In the genomic region with DNA sequence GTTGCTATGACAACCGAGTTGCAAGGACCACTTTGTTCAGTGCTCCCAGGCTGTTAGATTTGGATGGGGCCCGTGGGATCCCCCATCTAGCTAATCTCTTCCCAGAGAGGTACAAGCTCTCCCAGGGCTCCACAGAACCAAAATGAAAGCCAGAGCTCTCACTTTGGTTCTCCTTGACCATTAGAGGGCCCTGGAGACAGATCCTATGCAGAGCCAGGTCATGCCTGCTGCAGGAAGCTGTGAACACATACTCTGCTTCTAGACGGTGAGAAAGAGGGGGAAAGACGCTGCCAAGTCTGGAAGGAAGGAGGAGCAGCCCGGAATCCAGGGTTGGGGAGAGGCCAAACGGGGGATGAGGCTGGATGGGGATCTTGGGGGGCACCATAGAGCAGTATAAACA, we compare ENCODE assay signal across 27 cellular contexts.
DNase-seq lines count a peak whose midpoint lies in the region; ATAC-seq, FAIRE-seq and TF ChIP-seq lines count a peak whose summit lies in the region.
"Had no signal": no experiment of that assay in that cellular context is flagged by ENCODE, and none has a peak within 500 bp of the region (broad histone marks: within the 10 kb centered on the region; RNA-seq: fewer than 3 reads in every experiment).

No MANE protein-coding gene starts in this region.

- POLR2A ChIA-PET in BJ (lab: Charles Lee) (no interaction called here), K562 (lab: Yijun Ruan, JAX) (interaction anchor here (0.7 to 1.5 kb wide), 2 partner anchors 17 to 155 kb away, joined by 3 to 4 read pairs; no protein-coding TSS in a partner anchor)

- H3K4me3 ChIP-seq in BJ (ENCODE audit: low read depth, low read length) (no peak overlapping the region), K562 (no peak overlapping the region), neural progenitor cell (no peak overlapping the region)
- H3K4me3 ChIP-seq: ovary, tibial artery had no signal

- intact Hi-C loops in K562 (cut with micrococcal nuclease) = no loop called here

- no peaks in the 10 kb centered on the region for H3K36me3 Mint-ChIP-seq in neural progenitor cell
- no peaks in the 10 kb centered on the region for H3K36me3 Mint-ChIP-seq in activated naive CD4-positive, alpha-beta T cell treated with anti-CD3 and anti-CD28 coated beads, Interleukin-2, amount 50 U/mL, for 72 hours
- H3K36me3 Mint-ChIP-seq: activated CD4-positive, alpha-beta memory T cell treated with anti-CD3 and anti-CD28 coated beads for 36 hours; memory B cell; stimulated activated naive B cell treated with anti-CD40 and anti-IgM and Interleukin-4, amounts not matched to agents 10 μg/mL and 1 μg/mL and 100 μg/mL, for 72 hours had no signal

- peak overlapping the region; percentile 15 for H3K27ac Mint-ChIP-seq in neural progenitor cell
- no peak overlapping the region for H3K27ac Mint-ChIP-seq in activated naive CD4-positive, alpha-beta T cell treated with anti-CD3 and anti-CD28 coated beads, Interleukin-2, amount 50 U/mL, for 72 hours
- H3K27ac Mint-ChIP-seq: activated CD4-positive, alpha-beta memory T cell treated with anti-CD3 and anti-CD28 coated beads for 36 hours; memory B cell; stimulated activated naive B cell treated with anti-CD40 and anti-IgM and Interleukin-4, amounts not matched to agents 10 μg/mL and 1 μg/mL and 100 μg/mL, for 72 hours had no signal

- H3K27me3 ChIP-seq in BJ (ENCODE audit: control insufficient read depth, insufficient read depth, low read length) (no peaks in the 10 kb centered on the region), K562 (ENCODE audit: control insufficient read depth in 2 of 2, insufficient read depth in 2 of 2, low read length in 2 of 2) (peaks cover 0 to 6% of the 10 kb centered on the region in 2 experiments; a peak in 1 of 5 replicates), neural progenitor cell (no peaks in the 10 kb centered on the region)
- H3K27me3 ChIP-seq: foreskin keratinocyte, ovary had no signal

- H4K20me1 ChIP-seq in K562 (replicated peaks; ENCODE audit: control insufficient read depth, insufficient read depth, low read length) = no peaks in the 10 kb centered on the region
- no peaks in the 10 kb centered on the region for H4K20me1 ChIP-seq in neural progenitor cell (ENCODE audit: low read depth)

- no peaks in the 10 kb centered on the region for H3K9me1 ChIP-seq in K562 (ENCODE audit: control insufficient read depth, insufficient read depth, low read length)

- TF ChIP-seq RAD21 in K562 (CRISPR knock-in tag; conservative IDR thresholded peaks at IDR 0.05 in 1 of 2, IDR thresholded peaks at IDR 0.05 in 1 of 2) = no peak

- no peak for FAIRE-seq in K562 (lab: Jason Lieb, UNC)
- FAIRE-seq: endometrium, GM12892, kidney had no signal

- H3K4me2 ChIP-seq in K562 (ENCODE audit: insufficient read depth, low read length) = no peak overlapping the region
- H3K4me2 ChIP-seq in neural progenitor cell = no peak overlapping the region
- H3K4me2 ChIP-seq: KMS-11 had no signal

- H3F3A ChIP-seq in neural progenitor cell (ENCODE audit: low read depth) = no peaks in the 10 kb centered on the region

- no peak overlapping the region for H3K4me3 Mint-ChIP-seq in neural progenitor cell
- H3K4me3 Mint-ChIP-seq: activated CD4-positive, alpha-beta memory T cell treated with anti-CD3 and anti-CD28 coated beads for 36 hours; memory B cell; stimulated activated naive B cell treated with anti-CD40 and anti-IgM and Interleukin-4, amounts not matched to agents 10 μg/mL and 1 μg/mL and 100 μg/mL, for 72 hours had no signal

- TF ChIP-seq CTCF in BJ (IDR thresholded peaks at IDR 0.05; ENCODE audit: insufficient read depth, low read depth, low read length) (peak; percentile 39), K562 (IDR thresholded peaks at IDR 0.05 in 2 of 3, conservative IDR thresholded peaks at IDR 0.05 in 1 of 3; ENCODE audit: insufficient read depth in 2 of 3, low read depth in 1 of 3, low read length in 3 of 3) (peak in 1 of 3 experiments; percentile 17; a peak in 2 of 6 replicates), neural progenitor cell (IDR thresholded peaks at IDR 0.05) (no peak)

- H3K27ac ChIP-seq in K562 (ENCODE audit: extremely low read depth, low read depth, low read length) (no peak overlapping the region), neural progenitor cell (no peak overlapping the region)
- H3K27ac ChIP-seq: C4-2B, foreskin keratinocyte, KMS-11, ovary, tibial artery, WERI-Rb-1 had no signal

- no peak for ATAC-seq in K562
- no peak for ATAC-seq in GM19023 (IDR thresholded peaks at IDR 0.05; ENCODE audit: unreplicated experiment)
- no peak for ATAC-seq in activated naive CD4-positive, alpha-beta T cell treated with anti-CD3 and anti-CD28 coated beads, Interleukin-2, amount 50 U/mL, for 72 hours
- no peak for ATAC-seq in HG02938 (IDR thresholded peaks at IDR 0.05; ENCODE audit: unreplicated experiment)
- ATAC-seq: foreskin keratinocyte; stimulated activated naive B cell treated with anti-CD40 and anti-IgM and Interleukin-4, amounts not matched to agents 10 μg/mL and 1 μg/mL and 100 μg/mL, for 72 hours had no signal

- TF ChIP-seq POLR2A in K562 (conservative IDR thresholded peaks at IDR 0.05) = no peak

- H3K9me3 ChIP-seq in K562 (replicated peaks; ENCODE audit: control insufficient read depth, insufficient read depth, low read depth, low read length) (no peaks in the 10 kb centered on the region), neural progenitor cell (ENCODE audit: low read depth) (no peaks in the 10 kb centered on the region)
- H3K9me3 ChIP-seq: ovary, tibial artery had no signal

- H2AFZ ChIP-seq in K562 (ENCODE audit: low read depth, low read length) (peak overlapping the region; percentile 53; the same call in 1 of the 2 replicates), neural progenitor cell (replicated peaks) (no peak overlapping the region)

- no peak overlapping the region; a peak in 1 of 4 replicates for H3K9ac ChIP-seq in K562 (ENCODE audit: insufficient read depth in 1 of 2, low read depth in 2 of 2, low read length in 2 of 2)
- no peak overlapping the region for H3K9ac ChIP-seq in neural progenitor cell
- H3K9ac ChIP-seq: KMS-11 had no signal

- no peaks in the 10 kb centered on the region for H3K9me3 Mint-ChIP-seq in neural progenitor cell
- no peaks in the 10 kb centered on the region for H3K9me3 Mint-ChIP-seq in activated naive CD4-positive, alpha-beta T cell treated with anti-CD3 and anti-CD28 coated beads, Interleukin-2, amount 50 U/mL, for 72 hours
- H3K9me3 Mint-ChIP-seq: activated CD4-positive, alpha-beta memory T cell treated with anti-CD3 and anti-CD28 coated beads for 36 hours; memory B cell; naive B cell; stimulated activated naive B cell treated with anti-CD40 and anti-IgM and Interleukin-4, amounts not matched to agents 10 μg/mL and 1 μg/mL and 100 μg/mL, for 72 hours had no signal

- H3K36me3 ChIP-seq in BJ (ENCODE audit: control insufficient read depth, insufficient read depth, low read length) (no peaks in the 10 kb centered on the region), K562 (ENCODE audit: control insufficient read depth, insufficient read depth, low read length) (no peaks in the 10 kb centered on the region), neural progenitor cell (no peaks in the 10 kb centered on the region)
- H3K36me3 ChIP-seq: ovary, tibial artery had no signal

- peaks cover 3% of the 10 kb centered on the region for H3K27me3 Mint-ChIP-seq in neural progenitor cell (ENCODE audit: insufficient read depth, low read depth)

- H3K79me2 ChIP-seq in K562 (ENCODE audit: control insufficient read depth, insufficient read depth, low read length) = no peaks in the 10 kb centered on the region
- H3K79me2 ChIP-seq in neural progenitor cell (ENCODE audit: low read depth) = no peaks in the 10 kb centered on the region

- CTCF ChIA-PET in BJ (lab: Yijun Ruan, JAX) (interaction anchor here (1.0 to 3.0 kb wide), 5 partner anchors 39 to 291 kb away, joined by 3 to 16 read pairs (median 4); no protein-coding TSS in a partner anchor), K562 (lab: Yijun Ruan, JAX; ENCODE audit: low intra/inter-chr PET ratio) (no interaction called here)

- in situ Hi-C loops in K562 (cut with MboI) = no loop called here

- DNase-seq in BJ (ENCODE audit: low read depth) (no peak), GM04504 (ENCODE audit: low read depth) (peak; percentile 27), K562 (ENCODE audit: extremely low read depth in 1 of 4, low spot score in 3 of 4) (no peak), neural progenitor cell (ENCODE audit: low spot score) (peak; percentile 22)
- DNase-seq in activated naive CD4-positive, alpha-beta T cell treated with anti-CD3 and anti-CD28 coated beads, Interleukin-2, amount 50 U/mL, for 72 hours (ENCODE audit: low spot score in 2 of 2) = no peak
- DNase-seq: activated CD4-positive, alpha-beta memory T cell treated with anti-CD3 and anti-CD28 coated beads for 36 hours; activated T-cell treated with anti-CD3 and anti-CD28 coated beads for 4 hours; anterior cingulate cortex; foreskin keratinocyte; GF-D8; kidney; naive B cell; NCI-H1092 treated with DMSO at 0.1 percent for 48 hours; NCI-H774; OCI-M1; ovary; SHP77 treated with DMSO at 0.1 percent for 48 hours; stimulated activated naive B cell treated with anti-CD40 and anti-IgM and Interleukin-4, amounts not matched to agents 10 μg/mL and 1 μg/mL and 100 μg/mL, for 72 hours; tibial artery; WERI-Rb-1 had no signal

- H3K4me1 Mint-ChIP-seq in neural progenitor cell = peaks cover 10% of the 10 kb centered on the region
- H3K4me1 Mint-ChIP-seq: memory B cell; naive B cell; stimulated activated naive B cell treated with anti-CD40 and anti-IgM and Interleukin-4, amounts not matched to agents 10 μg/mL and 1 μg/mL and 100 μg/mL, for 72 hours had no signal

- 3% methylated on average over 6 of the region's 6 CpGs for WGBS in K562 (ENCODE audit: insufficient coverage, low coverage, missing lambda C conversion rate)

- BruUV-seq in K562 (replicated peaks; lab: Mats Ljungman, UMichigan) = no TSS peak

- no peak for TF ChIP-seq EP300 in K562 (IDR thresholded peaks at IDR 0.05; ENCODE audit: low read length)

- peaks cover 0 to 10% of the 10 kb centered on the region in 2 experiments; a peak in 3 of 5 replicates for H3K4me1 ChIP-seq in K562 (replicated peaks in 1 of 2; ENCODE audit: control insufficient read depth in 2 of 2, insufficient read depth in 2 of 2, low read length in 2 of 2)
- H3K4me1 ChIP-seq in neural progenitor cell = no peaks in the 10 kb centered on the region
- H3K4me1 ChIP-seq: foreskin keratinocyte had no signal

TF ChIP-seq in K562, 482 proteins besides CTCF, POLR2A, EP300 and RAD21:
- TF ChIP-seq CREB1 (IDR thresholded peaks at IDR 0.05) (no peak), CREB1 (CRISPR knock-in tag; IDR thresholded peaks at IDR 0.05) (no peak), RFX1 (IDR thresholded peaks at IDR 0.05) (peak; percentile 88), L3MBTL2 (IDR thresholded peaks at IDR 0.05) (peak; percentile 19; the same call in 1 of the 2 replicates)

Comparison
In these comparisons a context has a peak if more than half of its experiments do, and no peak if none do; other contexts are left out.
1. DNase-seq: peak in GM04504 (single experiment) and neural progenitor cell (single experiment); none in BJ (single experiment), K562 (0 of 4) and activated naive CD4-positive, alpha-beta T cell treated with anti-CD3 and anti-CD28 coated beads, Interleukin-2, amount 50 U/mL, for 72 hours (0 of 2).